20 cellular contexts compared by ENCODE assay signal in the genomic region with DNA sequence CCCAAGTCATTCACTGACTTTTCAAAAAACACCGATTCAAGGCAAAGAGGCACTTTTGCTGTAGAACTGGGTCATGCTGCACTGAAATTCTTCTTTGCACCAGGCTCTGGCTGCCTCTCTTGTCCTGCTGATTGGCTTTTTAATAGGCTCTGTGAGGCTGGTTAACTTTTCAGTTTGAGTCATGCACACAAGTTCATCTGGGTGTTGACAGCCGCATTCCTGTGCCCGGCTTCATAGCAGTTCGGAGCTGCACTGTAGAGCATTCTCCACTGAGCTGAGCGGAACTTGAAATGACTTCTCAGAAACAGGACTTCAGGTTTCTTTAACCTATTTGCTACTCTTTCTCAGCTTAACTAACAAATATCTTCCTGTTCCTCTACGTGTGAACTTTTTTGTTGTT.
DNase-seq lines count a peak whose midpoint lies in the region; ATAC-seq lines count a peak whose summit lies in the region.
"Had no signal": no experiment of that assay in that cellular context is flagged by ENCODE, and none has a peak within 500 bp of the region (broad histone marks: within the 10 kb centered on the region; RNA-seq: fewer than 3 reads in every experiment).

No MANE protein-coding gene starts in this region.

- H3K4me3 Mint-ChIP-seq in activated T-helper 1 cell treated with anti-CD3 and anti-CD28 coated beads, Interleukin-12 subunit alpha, Interleukin-12 subunit beta, Interleukin-2, Interleukin-4 antibody, amounts not matched to agents 30 ng/mL and 10 ng/mL and 1 ng/mL, durations not matched to agents 14 hours and 24 hours and 36 hours: no peak overlapping the region
- H3K4me3 Mint-ChIP-seq: activated CD4-positive, alpha-beta T cell treated with anti-CD3 and anti-CD28 coated beads, Interleukin-2, amount 10 ng/mL, durations not matched to agents 7 days and 5 days; activated naive CD4-positive, alpha-beta T cell treated with anti-CD3 and anti-CD28 coated beads for 36 hours; CD4-positive, alpha-beta memory T cell had no signal

- H3K9me3 Mint-ChIP-seq in activated T-helper 1 cell treated with anti-CD3 and anti-CD28 coated beads, Interleukin-12 subunit alpha, Interleukin-12 subunit beta, Interleukin-2, Interleukin-4 antibody, amounts not matched to agents 30 ng/mL and 10 ng/mL and 1 ng/mL, durations not matched to agents 14 hours and 24 hours and 36 hours: no peaks in the 10 kb centered on the region
- H3K9me3 Mint-ChIP-seq: activated CD4-positive, alpha-beta T cell treated with anti-CD3 and anti-CD28 coated beads, Interleukin-2, amount 10 ng/mL, durations not matched to agents 7 days and 5 days; activated naive CD4-positive, alpha-beta T cell treated with anti-CD3 and anti-CD28 coated beads for 36 hours had no signal

- intact Hi-C loops in activated T-helper 1 cell treated with anti-CD3 and anti-CD28 coated beads, Interleukin-12 subunit alpha, Interleukin-12 subunit beta, Interleukin-2, Interleukin-4 antibody, amounts not matched to agents 30 ng/mL and 10 ng/mL and 1 ng/mL, durations not matched to agents 14 hours and 24 hours and 36 hours (cut with micrococcal nuclease): no loop called here

- no peak for ATAC-seq in stimulated activated naive CD8-positive, alpha-beta T cell treated with anti-CD3 and anti-CD28 coated beads, Interleukin-15, Interleukin-2, amounts not matched to agents 100 U/mL and 50 U/mL, for 24 hours
- no peak for ATAC-seq in HG02885 (IDR thresholded peaks at IDR 0.05; ENCODE audit: poor library complexity, unreplicated experiment)
- ATAC-seq: left colon, mucosa of descending colon had no signal

- DNase-seq in A172 (ENCODE audit: low spot score): peak; percentile 46
- DNase-seq in GM03348 (ENCODE audit: low spot score): peak; percentile 44
- DNase-seq in cerebellar cortex (ENCODE audit: low spot score): peak; percentile 67
- peak; percentile 72 for DNase-seq in kidney tubule cell (ENCODE audit: low spot score)
- DNase-seq in cerebellar nuclear complex (lab: John Stamatoyannopoulos, UW): no peak
- DNase-seq in activated T-helper 1 cell treated with anti-CD3 and anti-CD28 coated beads, Interleukin-12 subunit alpha, Interleukin-12 subunit beta, Interleukin-2, Interleukin-4 antibody, amounts not matched to agents 30 ng/mL and 10 ng/mL and 1 ng/mL, durations not matched to agents 14 hours and 24 hours and 36 hours (ENCODE audit: low spot score): no peak
- DNase-seq in stimulated activated naive CD8-positive, alpha-beta T cell treated with anti-CD3 and anti-CD28 coated beads, Interleukin-15, Interleukin-2, amounts not matched to agents 100 U/mL and 50 U/mL, for 24 hours: no peak
- DNase-seq: activated CD4-positive, alpha-beta T cell treated with anti-CD3 and anti-CD28 coated beads, Interleukin-2, amount 10 ng/mL, durations not matched to agents 7 days and 5 days; activated naive CD4-positive, alpha-beta T cell treated with anti-CD3 and anti-CD28 coated beads for 36 hours; CD4-positive, alpha-beta memory T cell; foreskin melanocyte; GOT3; left colon; mucosa of descending colon; NCI-H1092; NCI-H510A; RPMI8226; substantia nigra; SW 1271 had no signal

- peaks cover 2% of the 10 kb centered on the region for H3K27me3 Mint-ChIP-seq in activated T-helper 1 cell treated with anti-CD3 and anti-CD28 coated beads, Interleukin-12 subunit alpha, Interleukin-12 subunit beta, Interleukin-2, Interleukin-4 antibody, amounts not matched to agents 30 ng/mL and 10 ng/mL and 1 ng/mL, durations not matched to agents 14 hours and 24 hours and 36 hours (ENCODE audit: insufficient read depth)
- H3K27me3 Mint-ChIP-seq: activated CD4-positive, alpha-beta T cell treated with anti-CD3 and anti-CD28 coated beads, Interleukin-2, amount 10 ng/mL, durations not matched to agents 7 days and 5 days; CD4-positive, alpha-beta memory T cell had no signal

- no peaks in the 10 kb centered on the region for H3K4me1 Mint-ChIP-seq in activated T-helper 1 cell treated with anti-CD3 and anti-CD28 coated beads, Interleukin-12 subunit alpha, Interleukin-12 subunit beta, Interleukin-2, Interleukin-4 antibody, amounts not matched to agents 30 ng/mL and 10 ng/mL and 1 ng/mL, durations not matched to agents 14 hours and 24 hours and 36 hours (ENCODE audit: low read depth)
- H3K4me1 Mint-ChIP-seq: activated CD4-positive, alpha-beta T cell treated with anti-CD3 and anti-CD28 coated beads, Interleukin-2, amount 10 ng/mL, durations not matched to agents 7 days and 5 days; CD4-positive, alpha-beta memory T cell had no signal

- no peak overlapping the region for H3K27ac Mint-ChIP-seq in activated T-helper 1 cell treated with anti-CD3 and anti-CD28 coated beads, Interleukin-12 subunit alpha, Interleukin-12 subunit beta, Interleukin-2, Interleukin-4 antibody, amounts not matched to agents 30 ng/mL and 10 ng/mL and 1 ng/mL, durations not matched to agents 14 hours and 24 hours and 36 hours
- H3K27ac Mint-ChIP-seq: activated CD4-positive, alpha-beta T cell treated with anti-CD3 and anti-CD28 coated beads, Interleukin-2, amount 10 ng/mL, durations not matched to agents 7 days and 5 days; activated naive CD4-positive, alpha-beta T cell treated with anti-CD3 and anti-CD28 coated beads for 36 hours; CD4-positive, alpha-beta memory T cell had no signal

- H3K36me3 Mint-ChIP-seq in activated T-helper 1 cell treated with anti-CD3 and anti-CD28 coated beads, Interleukin-12 subunit alpha, Interleukin-12 subunit beta, Interleukin-2, Interleukin-4 antibody, amounts not matched to agents 30 ng/mL and 10 ng/mL and 1 ng/mL, durations not matched to agents 14 hours and 24 hours and 36 hours (ENCODE audit: low read depth): no peaks in the 10 kb centered on the region
- H3K36me3 Mint-ChIP-seq: CD4-positive, alpha-beta memory T cell had no signal

Comparison
In these comparisons a context has a peak if more than half of its experiments do, and no peak if none do; other contexts are left out.
1. DNase-seq: peak in A172 (single experiment), GM03348 (single experiment), cerebellar cortex (single experiment) and kidney tubule cell (single experiment); none in cerebellar nuclear complex (0 of 2), activated T-helper 1 cell treated with anti-CD3 and anti-CD28 coated beads, Interleukin-12 subunit alpha, Interleukin-12 subunit beta, Interleukin-2, Interleukin-4 antibody, amounts not matched to agents 30 ng/mL and 10 ng/mL and 1 ng/mL, durations not matched to agents 14 hours and 24 hours and 36 hours (single experiment) and stimulated activated naive CD8-positive, alpha-beta T cell treated with anti-CD3 and anti-CD28 coated beads, Interleukin-15, Interleukin-2, amounts not matched to agents 100 U/mL and 50 U/mL, for 24 hours (single experiment).